Comparison of ENCODE assay signal across 8 cellular contexts in the genomic region with DNA sequence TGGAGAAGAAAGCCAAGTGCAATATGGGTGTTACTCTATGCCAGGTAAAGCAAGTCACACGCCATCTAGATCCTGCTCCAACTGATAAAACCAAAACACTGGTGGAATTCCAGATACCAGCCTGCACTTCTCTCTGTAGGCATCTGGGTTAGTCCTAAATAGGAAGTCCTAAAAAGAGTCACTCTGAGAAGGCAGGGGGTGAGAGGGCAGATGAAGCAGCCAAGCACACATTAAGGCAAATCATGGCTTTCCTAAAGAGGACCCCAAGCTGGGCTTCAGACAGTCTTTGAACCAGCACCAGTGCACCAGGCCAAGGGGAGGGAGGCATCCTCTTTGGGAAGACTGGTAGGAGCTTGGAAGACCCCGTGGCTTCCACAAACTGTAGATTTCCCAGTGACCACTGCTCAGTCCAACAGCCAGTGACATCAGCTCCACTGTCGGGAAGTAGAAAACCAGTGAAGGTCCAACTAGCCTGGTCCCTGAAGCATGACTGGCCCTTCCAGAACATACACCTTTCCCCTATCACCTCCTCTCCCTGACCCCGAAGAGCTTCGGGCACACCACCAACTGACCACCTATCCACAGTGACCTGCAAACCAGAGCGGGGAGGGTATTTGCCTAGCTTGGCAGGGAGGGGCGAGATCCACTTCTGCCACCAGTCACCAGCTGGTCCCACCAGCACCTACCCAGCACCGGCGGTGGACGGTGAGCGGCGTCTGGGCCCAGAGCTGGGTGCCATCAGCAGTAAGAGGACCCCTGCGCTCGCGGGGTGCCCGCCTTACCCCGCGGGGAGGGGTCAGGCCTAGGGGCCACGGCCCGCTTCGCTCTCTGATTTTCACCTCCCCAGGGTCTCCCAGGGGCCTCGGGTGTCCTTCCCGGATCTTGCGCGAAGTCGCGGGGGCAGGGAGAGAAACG. TPM values are rescaled to one million over a fixed set of nuclear protein-coding genes. Genes with fewer than 3 reads are reported as not detected.
DNase-seq lines count a peak whose midpoint lies in the region; ATAC-seq lines count a peak whose summit lies in the region.

No MANE protein-coding gene starts in this region.

- ATAC-seq in HG02870 (IDR thresholded peaks at IDR 0.05; ENCODE audit: unreplicated experiment) (no peak), HG02970 (IDR thresholded peaks at IDR 0.05; ENCODE audit: low FRiP score, unreplicated experiment) (no peak)

- peak; percentile 18 for DNase-seq in GF-D8 (lab: John Stamatoyannopoulos, UW)
- peak; percentile 65 for DNase-seq in HT-29 (ENCODE audit: low spot score)
- peak; percentile 44 to 52 for DNase-seq in activated T-cell treated with anti-CD3 and anti-CD28 coated beads, Interleukin-2, amount 50 U/mL, for 48 hours
- peak; percentile 37 for DNase-seq in germinal center (ENCODE audit: low spot score)
- peak; percentile 82 for DNase-seq in posterior vena cava (ENCODE audit: low spot score)
- DNase-seq in iPS-NIHi11 (ENCODE audit: low spot score), result no peak

- intact Hi-C loops in posterior vena cava (cut with DNase I), result loop anchor here in 1 of 2 donors (5.0 kb wide), 1 partner anchor 37 kb away; no protein-coding TSS in a partner anchor

RNA-seq across cellular contexts. Expression of a gene that starts 1.0 kb away (rescaled TPM):
- total RNA-seq in HT-29 (2014; rRNA removed; shearing (Covaris generic)), result 116 and 128 TPM in 2 replicates
- total RNA-seq in posterior vena cava, result 10 to 100 TPM; 70.0 to 76.4 TPM
